In genomic region chr20:53622247-53623114, GRCh38 we compare ENCODE assay signal across 8 cellular contexts. TPM values are rescaled to one million over a fixed set of nuclear protein-coding genes. Genes with fewer than 3 reads are reported as not detected.
DNase-seq lines count a peak whose midpoint lies in the region; ATAC-seq and TF ChIP-seq lines count a peak whose summit lies in the region.

No MANE protein-coding gene starts in this region.

- H3K27me3 ChIP-seq in right cardiac atrium (ENCODE audit: control insufficient read depth, insufficient read depth) = no peaks in the 10 kb centered on the region

- no peaks in the 10 kb centered on the region for H3K9me3 ChIP-seq in right cardiac atrium (ENCODE audit: control insufficient read depth, low read length)

- peaks cover 4% of the 10 kb centered on the region; the same call in 1 of the 2 replicates for H3K27me3 Mint-ChIP-seq in HFFc6 (ENCODE audit: insufficient read depth)
- no peaks in the 10 kb centered on the region for H3K27me3 Mint-ChIP-seq in WTC11 (ENCODE audit: low read depth)

- H3K27ac Mint-ChIP-seq in HFFc6 (peak overlapping the region; percentile 96), WTC11 (peak overlapping the region; percentile 90)
- H3K27ac Mint-ChIP-seq in stimulated activated effector memory CD8-positive, alpha-beta T cell treated with anti-CD3 and anti-CD28 coated beads, Interleukin-12 subunit alpha, Interleukin-12 subunit beta, amount 100 ng/mL, for 72 hours = peak overlapping the region; percentile 89

- H3K4me1 ChIP-seq in right cardiac atrium (ENCODE audit: control insufficient read depth, insufficient read depth, low read length) = peaks cover 8% of the 10 kb centered on the region

- peak overlapping the region; percentile 81 for H3K4me3 Mint-ChIP-seq in HFFc6
- H3K4me3 Mint-ChIP-seq in WTC11 = peak overlapping the region; percentile 60; the same call in 1 of the 2 replicates
- peak overlapping the region; percentile 61 for H3K4me3 Mint-ChIP-seq in stimulated activated effector memory CD8-positive, alpha-beta T cell treated with anti-CD3 and anti-CD28 coated beads, Interleukin-12 subunit alpha, Interleukin-12 subunit beta, amount 100 ng/mL, for 72 hours

- H3K4me1 Mint-ChIP-seq in HFFc6 (ENCODE audit: low read depth) (peaks cover 42% of the 10 kb centered on the region), WTC11 (peaks cover 37% of the 10 kb centered on the region)
- H3K4me1 Mint-ChIP-seq in stimulated activated effector memory CD8-positive, alpha-beta T cell treated with anti-CD3 and anti-CD28 coated beads, Interleukin-12 subunit alpha, Interleukin-12 subunit beta, amount 100 ng/mL, for 72 hours = peaks cover 30% of the 10 kb centered on the region

- H3K36me3 Mint-ChIP-seq in HFFc6 (ENCODE audit: low read depth) (no peaks in the 10 kb centered on the region), WTC11 (no peaks in the 10 kb centered on the region)
- H3K36me3 Mint-ChIP-seq in stimulated activated effector memory CD8-positive, alpha-beta T cell treated with anti-CD3 and anti-CD28 coated beads, Interleukin-12 subunit alpha, Interleukin-12 subunit beta, amount 100 ng/mL, for 72 hours = no peaks in the 10 kb centered on the region

- H3K27ac ChIP-seq in right cardiac atrium (ENCODE audit: low read length) = peak overlapping the region; percentile 92

- no peak overlapping the region for H3K4me3 ChIP-seq in right cardiac atrium (ENCODE audit: low read length)

- intact Hi-C loops in right cardiac atrium (cut with DNase I) = loop anchor here in 1 of 4 donors (5.0 kb wide), 1 partner anchor 115 kb away; no protein-coding TSS in a partner anchor

- DNase-seq in A172 (ENCODE audit: low spot score) (peak; percentile 26), HFFc6 (no peak), WTC11 (ENCODE audit: low spot score) (no peak), right cardiac atrium (no peak), D341Med (ENCODE audit: low spot score) (no peak), C1 segment of cervical spinal cord (lab: John Stamatoyannopoulos, UW) (no peak)
- no peak for DNase-seq in stimulated activated effector memory CD8-positive, alpha-beta T cell treated with anti-CD3 and anti-CD28 coated beads, Interleukin-12 subunit alpha, Interleukin-12 subunit beta, amount 100 ng/mL, for 72 hours (ENCODE audit: low spot score in 2 of 2)

- TF ChIP-seq CTCF in HFFc6 (IDR thresholded peaks at IDR 0.05) = no peak
- no peak for TF ChIP-seq CTCF in WTC11 (IDR thresholded peaks at IDR 0.05)

- 37% methylated on average over 7 of the region's 7 CpGs for WGBS in right cardiac atrium

- POLR2A ChIA-PET in WTC11 (lab: Charles Lee) = interaction anchor here (0.9 to 2.2 kb wide), 4 partner anchors 13 to 116 kb away, joined by 3 to 12 read pairs (median 8); partner anchors contain the start of gene ZNF217

- CTCF ChIA-PET in WTC11 (lab: Charles Lee) = interaction anchor here (0.8 to 2.3 kb wide), 9 partner anchors 9 to 414 kb away, joined by 3 to 12 read pairs (median 4); no protein-coding TSS in a partner anchor

- H3K9me3 Mint-ChIP-seq in HFFc6 = no peaks in the 10 kb centered on the region
- H3K9me3 Mint-ChIP-seq in WTC11 = no peaks in the 10 kb centered on the region
- no peaks in the 10 kb centered on the region for H3K9me3 Mint-ChIP-seq in stimulated activated effector memory CD8-positive, alpha-beta T cell treated with anti-CD3 and anti-CD28 coated beads, Interleukin-12 subunit alpha, Interleukin-12 subunit beta, amount 100 ng/mL, for 72 hours

- ATAC-seq in WTC11 (no peak), right cardiac atrium (peak; percentile 20 to 24), HG03025 (IDR thresholded peaks at IDR 0.05; ENCODE audit: low FRiP score, unreplicated experiment) (no peak)
- no peak for ATAC-seq in stimulated activated effector memory CD8-positive, alpha-beta T cell treated with anti-CD3 and anti-CD28 coated beads, Interleukin-12 subunit alpha, Interleukin-12 subunit beta, amount 100 ng/mL, for 72 hours

TF ChIP-seq in WTC11, 78 proteins besides CTCF, POLR2A, EP300 and RAD21:
- TF ChIP-seq GABPB1 (CRISPR knock-in tag; IDR thresholded peaks at IDR 0.05) = peak; percentile 10; the same call in 1 of the 2 replicates
- no peak for TF ChIP-seq MLX (CRISPR knock-in tag; IDR thresholded peaks at IDR 0.05)
TF ChIP-seq in WTC11: peak in this region for 1.

RNA-seq across cellular contexts. Expression of gene ZNF217, which starts 28.8 kb away (rescaled TPM):
- total RNA-seq in A172 (2014; rRNA removed; shearing (Covaris generic)) = 33.2 and 38.3 TPM in 2 replicates
- 10 to 100 TPM; 38.5 to 42.9 (median 40.1) TPM for total RNA-seq in HFFc6 (2021; fragmentation: NEBNext Ultra II Directional; extraction: Animal tissue kit (Norgen Biotek cat#: 25700))
- total RNA-seq in WTC11 (2021) = 75.6 to 84.0 TPM (median 77.7 TPM) in 3 replicates
- 10 to 100 TPM in 2 of 4 donors, 1 to 10 TPM in 2; 8.5 to 15.6 (median 11.6) TPM for total RNA-seq in right cardiac atrium
- polyA plus RNA-seq in right cardiac atrium = 4.5 TPM

Comparison
In these comparisons a context has a peak if more than half of its experiments do, and no peak if none do; other contexts are left out.
1. ATAC-seq: peak in right cardiac atrium (2 of 2); none in WTC11 (single experiment), stimulated activated effector memory CD8-positive, alpha-beta T cell treated with anti-CD3 and anti-CD28 coated beads, Interleukin-12 subunit alpha, Interleukin-12 subunit beta, amount 100 ng/mL, for 72 hours (single experiment) and HG03025 (single experiment).
2. Peak in every context shown above with its lines, with median percentiles within 50 percentile points of each other: H3K27ac Mint-ChIP-seq and H3K4me3 Mint-ChIP-seq.